15 cellular contexts compared by ENCODE assay signal in genomic region chr11:92180664-92181251, GRCh38. TPM values are rescaled to one million over a fixed set of nuclear protein-coding genes. Genes with fewer than 3 reads are reported as not detected.
A peak's percentile ranks its signal among the peaks of the same experiment; 100 is the strongest.
DNase-seq lines count a peak whose midpoint lies in the region; ATAC-seq and TF ChIP-seq lines count a peak whose summit lies in the region.
"Had no signal": no experiment of that assay in that cellular context is flagged by ENCODE, and none has a peak within 500 bp of the region (broad histone marks: within the 10 kb centered on the region; RNA-seq: fewer than 3 reads in every experiment).

No MANE protein-coding gene starts in this region.

- H3K79me2 ChIP-seq in smooth muscle cell (ENCODE audit: low read depth), result no peaks in the 10 kb centered on the region

- no peak for ATAC-seq in GM21723 (IDR thresholded peaks at IDR 0.05; ENCODE audit: unreplicated experiment)
- ATAC-seq: K562 had no signal

- H3K27ac Mint-ChIP-seq in nephron progenitor cell, result peak overlapping the region; percentile 26
- H3K27ac Mint-ChIP-seq: activated naive CD4-positive, alpha-beta T cell treated with anti-CD3 and anti-CD28 coated beads, Interleukin-2, amount 50 U/mL, for 24 hours had no signal

- H3K4me3 ChIP-seq in MG63 (no peak overlapping the region), fibroblast of mammary gland (ENCODE audit: control insufficient read depth, low read depth, low read length) (no peak overlapping the region), smooth muscle cell (no peak overlapping the region)
- H3K4me3 ChIP-seq: heart right ventricle, K562 had no signal

- no peak overlapping the region for H3K4me3 Mint-ChIP-seq in nephron progenitor cell
- H3K4me3 Mint-ChIP-seq: activated naive CD4-positive, alpha-beta T cell treated with anti-CD3 and anti-CD28 coated beads, Interleukin-2, amount 50 U/mL, for 24 hours had no signal

- DNase-seq in AG08396 (ENCODE audit: low spot score) (peak; percentile 25), MG63 (peak; percentile 17), fibroblast of mammary gland (ENCODE audit: low read depth) (peak; percentile 62), nephron progenitor cell (peak; percentile 9), T-helper 9 cell (no peak), hypothalamus (lab: John Stamatoyannopoulos, UW) (no peak), smooth muscle cell (lab: John Stamatoyannopoulos, UW; ENCODE audit: unreplicated experiment) (no peak)
- DNase-seq: dermis blood vessel endothelial cell; heart right ventricle; NCI-H187; SIG-M5; stimulated activated CD4-positive, alpha-beta T cell treated with anti-CD3 and anti-CD28 coated beads, Interleukin-2, amount 100 ng/mL, for 24 hours had no signal

- H2AFZ ChIP-seq in smooth muscle cell (ENCODE audit: low read depth), result no peak overlapping the region

- H3K9ac ChIP-seq in smooth muscle cell (ENCODE audit: low read depth), result no peak overlapping the region

- no peaks in the 10 kb centered on the region for H4K20me1 ChIP-seq in smooth muscle cell (ENCODE audit: low read depth)

- peaks cover 3% of the 10 kb centered on the region for H3K27me3 Mint-ChIP-seq in nephron progenitor cell (ENCODE audit: low read depth, poor library complexity)

- H3K9me3 ChIP-seq in MG63 (no peaks in the 10 kb centered on the region), smooth muscle cell (replicated peaks; ENCODE audit: low read depth) (no peaks in the 10 kb centered on the region)
- H3K9me3 ChIP-seq: heart right ventricle had no signal

- no peaks in the 10 kb centered on the region for H3K4me1 ChIP-seq in smooth muscle cell (ENCODE audit: low read depth)
- H3K4me1 ChIP-seq: heart right ventricle had no signal

- peaks cover 21% of the 10 kb centered on the region for H3K4me1 Mint-ChIP-seq in nephron progenitor cell
- H3K4me1 Mint-ChIP-seq: activated naive CD4-positive, alpha-beta T cell treated with anti-CD3 and anti-CD28 coated beads, Interleukin-2, amount 50 U/mL, for 24 hours had no signal

- H3K36me3 Mint-ChIP-seq in nephron progenitor cell (ENCODE audit: low read depth), result no peaks in the 10 kb centered on the region
- H3K36me3 Mint-ChIP-seq: activated naive CD4-positive, alpha-beta T cell treated with anti-CD3 and anti-CD28 coated beads, Interleukin-2, amount 50 U/mL, for 24 hours had no signal

- H3K36me3 ChIP-seq in MG63 (no peaks in the 10 kb centered on the region), smooth muscle cell (ENCODE audit: low read depth) (no peaks in the 10 kb centered on the region)
- H3K36me3 ChIP-seq: heart right ventricle had no signal

- H3K27me3 ChIP-seq in MG63 (no peaks in the 10 kb centered on the region), smooth muscle cell (ENCODE audit: low read depth) (no peaks in the 10 kb centered on the region)

- WGBS in smooth muscle cell (ENCODE audit: low lambda C conversion rate), result 79% methylated on average over 5 of the region's 5 CpGs

- no peaks in the 10 kb centered on the region for H3F3A ChIP-seq in smooth muscle cell (ENCODE audit: low read depth)

- no peak for TF ChIP-seq CTCF in fibroblast of mammary gland (conservative IDR thresholded peaks at IDR 0.05; ENCODE audit: control insufficient read depth, insufficient read depth, low read depth, low read length)
- TF ChIP-seq CTCF in nephron progenitor cell (IDR thresholded peaks at IDR 0.05), result no peak
- no peak for TF ChIP-seq CTCF in smooth muscle cell (IDR thresholded peaks at IDR 0.05; ENCODE audit: borderline replicate concordance, insufficient read depth, poor library complexity, severe bottlenecking)

- H3K27ac ChIP-seq in smooth muscle cell (ENCODE audit: low read depth), result no peak overlapping the region
- H3K27ac ChIP-seq: heart right ventricle had no signal

- H3K4me2 ChIP-seq in smooth muscle cell, result no peak overlapping the region

- H3K9me3 Mint-ChIP-seq in nephron progenitor cell, result no peaks in the 10 kb centered on the region

RNA-seq across cellular contexts. Expression of gene FAT3, which starts 43.9 kb away (rescaled TPM):
- not detected in 2 replicates for total RNA-seq in MG63 (2014; rRNA removed; shearing (Covaris generic); ENCODE audit: low replicate concordance)
- total RNA-seq in smooth muscle cell, result 1.4 and 2.5 TPM in 2 replicates
- polyA plus RNA-seq in smooth muscle cell, result 0.03 and 0.47 TPM in 2 replicates

Comparison
In these comparisons a context has a peak if more than half of its experiments do, and no peak if none do; other contexts are left out.
1. DNase-seq: peak in AG08396 (single experiment), MG63 (single experiment), fibroblast of mammary gland (single experiment) and nephron progenitor cell (single experiment); none in T-helper 9 cell (single experiment), hypothalamus (0 of 51) and smooth muscle cell (single experiment).